Comparison of ENCODE assay signal across 9 cellular contexts in genomic region chr18:7177131-7177744, GRCh38. TPM values are rescaled to one million over a fixed set of nuclear protein-coding genes. Genes with fewer than 3 reads are reported as not detected.
DNase-seq lines count a peak whose midpoint lies in the region; TF ChIP-seq lines count a peak whose summit lies in the region.
"Had no signal": no experiment of that assay in that cellular context is flagged by ENCODE, and none has a peak within 500 bp of the region (broad histone marks: within the 10 kb centered on the region; RNA-seq: fewer than 3 reads in every experiment).

No MANE protein-coding gene starts in this region.

- H3K27me3 ChIP-seq in KMS-11 (ENCODE audit: insufficient read depth, low read depth) (no peaks in the 10 kb centered on the region), parathyroid adenoma (ENCODE audit: control insufficient read depth, insufficient read depth, low read length) (no peaks in the 10 kb centered on the region)

- H3K36me3 ChIP-seq in KMS-11 (ENCODE audit: insufficient read depth) (no peaks in the 10 kb centered on the region), parathyroid adenoma (ENCODE audit: control insufficient read depth, insufficient read depth, low read length) (no peaks in the 10 kb centered on the region)

- DNase-seq in ELF-1 (ENCODE audit: low read depth, low spot score) (peak; percentile 44), SK-N-DZ (ENCODE audit: low spot score) (peak; percentile 67), foreskin fibroblast (peak; percentile 72 to 86), NCI-H774 (lab: John Stamatoyannopoulos, UW) (no peak), activated gamma-delta T cell treated with Interleukin-2 at 50 U/mL for 16 hours (no peak)
- DNase-seq in activated naive CD4-positive, alpha-beta T cell treated with anti-CD3 and anti-CD28 coated beads, Interleukin-2, amount 50 U/mL, for 16 hours = no peak
- DNase-seq: activated B cell treated with CpG ODN at 0.5 μM for 24 hours had no signal

- H3K4me2 ChIP-seq in KMS-11 (no peak overlapping the region), parathyroid adenoma (ENCODE audit: low read length) (no peak overlapping the region)

- H3K79me2 ChIP-seq in KMS-11 (ENCODE audit: insufficient read depth, low read depth) (no peaks in the 10 kb centered on the region), parathyroid adenoma (no peaks in the 10 kb centered on the region)

- H3K27ac ChIP-seq in KMS-11 = no peak overlapping the region
- H3K27ac ChIP-seq in parathyroid adenoma = no peak overlapping the region

- H3K4me3 ChIP-seq in KMS-11 (IDR thresholded peaks at IDR 0.05; ENCODE audit: insufficient read depth, low read depth, low read length) = no peak overlapping the region
- no peak overlapping the region for H3K4me3 ChIP-seq in foreskin fibroblast (ENCODE audit: low read depth in 1 of 2, low read length in 2 of 2)
- H3K4me3 ChIP-seq in parathyroid adenoma (ENCODE audit: low read depth, low read length) = no peak overlapping the region

- H4K20me1 ChIP-seq in KMS-11 (ENCODE audit: insufficient read depth) = no peaks in the 10 kb centered on the region

- H3K4me1 ChIP-seq in KMS-11 (ENCODE audit: low read depth, poor library complexity, severe bottlenecking) (no peaks in the 10 kb centered on the region), parathyroid adenoma (no peaks in the 10 kb centered on the region)

- no peaks in the 10 kb centered on the region for H3K9me3 ChIP-seq in parathyroid adenoma (ENCODE audit: control insufficient read depth, low read length)

- H2AFZ ChIP-seq in KMS-11 (ENCODE audit: low read depth) (no peak overlapping the region), parathyroid adenoma (no peak overlapping the region)

- H3K9ac ChIP-seq in KMS-11 (no peak overlapping the region), parathyroid adenoma (no peak overlapping the region)

- peak; percentile 81 for TF ChIP-seq CTCF in KMS-11 (conservative IDR thresholded peaks at IDR 0.05; ENCODE audit: low read depth, low read length)
- peak; percentile 80 for TF ChIP-seq CTCF in foreskin fibroblast (IDR thresholded peaks at IDR 0.05; ENCODE audit: low read depth, low read length)
- TF ChIP-seq CTCF in parathyroid adenoma (IDR thresholded peaks at IDR 0.05) = peak; percentile 48

RNA-seq across cellular contexts. Expression of gene LRRC30, which starts 53.7 kb away (rescaled TPM):
- not detected in 2 replicates for polyA plus RNA-seq in SK-N-DZ (2014; cell fraction: cytosol; rRNA removed)
- not detected in 2 replicates for polyA plus RNA-seq in SK-N-DZ (2014; cell fraction: nucleus; rRNA removed)

RNA-seq across cellular contexts. Expression of gene LAMA1, which starts 59.6 kb away (rescaled TPM):
- polyA plus RNA-seq in SK-N-DZ (2014; cell fraction: cytosol; rRNA removed) = 25.4 and 30.3 TPM in 2 replicates
- 47.9 and 73.0 TPM in 2 replicates for polyA plus RNA-seq in SK-N-DZ (2014; cell fraction: nucleus; rRNA removed)

Comparison
In these comparisons a context has a peak if more than half of its experiments do, and no peak if none do; other contexts are left out.
1. DNase-seq: peak in ELF-1 (single experiment), SK-N-DZ (single experiment) and foreskin fibroblast (2 of 2); none in NCI-H774 (single experiment), activated gamma-delta T cell treated with Interleukin-2 at 50 U/mL for 16 hours (single experiment) and activated naive CD4-positive, alpha-beta T cell treated with anti-CD3 and anti-CD28 coated beads, Interleukin-2, amount 50 U/mL, for 16 hours (single experiment).
2. Peak in every context shown above with its lines, with median percentiles within 50 percentile points of each other: CTCF ChIP-seq.